In genomic region chr17:48723555-48724239, GRCh38 we compare ENCODE assay signal across 10 cellular contexts. TPM values are rescaled to one million over a fixed set of nuclear protein-coding genes. Genes with fewer than 3 reads are reported as not detected.
DNase-seq lines count a peak whose midpoint lies in the region; ATAC-seq, FAIRE-seq and TF ChIP-seq lines count a peak whose summit lies in the region.
"Had no signal": no experiment of that assay in that cellular context is flagged by ENCODE, and none has a peak within 500 bp of the region (broad histone marks: within the 10 kb centered on the region; RNA-seq: fewer than 3 reads in every experiment).

No MANE protein-coding gene starts in this region.

- intact Hi-C loops in left colon (cut with DNase I, micrococcal nuclease), result no loop called here

- DNase-seq in A549 (ENCODE audit: low read depth in 1 of 2, low spot score in 1 of 2) (no peak), GM03348 (ENCODE audit: low spot score) (peak; percentile 48), WTC11 (ENCODE audit: low spot score) (peak; percentile 76), left colon (peak; percentile 47 to 72), RCC 7860 (ENCODE audit: low spot score) (no peak), NCI-H1048 (lab: John Stamatoyannopoulos, UW) (no peak)
- no peak for DNase-seq in central memory CD4-positive, alpha-beta T cell
- DNase-seq: esophagus squamous epithelium had no signal

- no peaks in the 10 kb centered on the region for H3K36me3 Mint-ChIP-seq in WTC11

- POLR2A ChIA-PET in A549 (lab: Yijun Ruan, JAX) (interaction anchor here (0.6 to 1.8 kb wide), 3 partner anchors 67 to 312 kb away, joined by 4 to 7 read pairs (median 7); no protein-coding TSS in a partner anchor), WTC11 (lab: Charles Lee) (interaction anchor here (0.8 to 1.3 kb wide), 6 partner anchors 26 to 272 kb away, joined by 3 to 5 read pairs (median 4); no protein-coding TSS in a partner anchor)

- ATAC-seq in A549, result no peak
- 0 out of 2 replicates have a peak, but pooled peaks have one; percentile 2 for ATAC-seq in WTC11
- ATAC-seq in left colon, result peak; percentile 25
- no peak for ATAC-seq in GM19463 (IDR thresholded peaks at IDR 0.05; ENCODE audit: unreplicated experiment)

- peaks cover 8% of the 10 kb centered on the region; the same call in 2 of the 3 replicates for H3K4me1 ChIP-seq in A549

- WGBS in A549 (ENCODE audit: missing lambda C conversion rate), result 91% methylated on average over 40 of the region's 40 CpGs

- H3K4me3 Mint-ChIP-seq in WTC11, result peak overlapping the region; percentile 70

- H3K9me3 ChIP-seq in A549, result no peaks in the 10 kb centered on the region
- H3K9me3 ChIP-seq: esophagus squamous epithelium had no signal

- CTCF ChIA-PET in A549 (lab: Yijun Ruan, JAX) (interaction anchor here (0.6 to 33.0 kb wide), 53 partner anchors 7 to 534 kb away, joined by 3 to 852 read pairs (median 6); partner anchors contain the start of genes CALCOCO2 and TTLL6), WTC11 (lab: Charles Lee) (interaction anchor here (0.6 to 10.9 kb wide), 53 partner anchors 12 to 308 kb away, joined by 3 to 218 read pairs (median 6); partner anchors contain the start of genes ATP5MC1, HOXB5 and TTLL6)

- peaks cover 100% of the 10 kb centered on the region for H3K27me3 Mint-ChIP-seq in WTC11 (ENCODE audit: low read depth)

- no peaks in the 10 kb centered on the region for H3K9me3 Mint-ChIP-seq in WTC11

- FAIRE-seq in A549 (lab: Jason Lieb, UNC), result peak; percentile 18
- FAIRE-seq in RCC 7860 (lab: Jason Lieb, UNC), result no peak

- H3K4me1 Mint-ChIP-seq in WTC11, result peaks cover 47% of the 10 kb centered on the region

- no peak for TF ChIP-seq POLR2A in A549 (IDR thresholded peaks at IDR 0.05; ENCODE audit: low read length)

- H3K4me3 ChIP-seq in A549, result no peak overlapping the region

- H3K27ac ChIP-seq in A549, result no peak overlapping the region
- H3K27ac ChIP-seq: esophagus squamous epithelium had no signal

- TF ChIP-seq CTCF in A549 (IDR thresholded peaks at IDR 0.05), result no peak
- TF ChIP-seq CTCF in WTC11 (IDR thresholded peaks at IDR 0.05), result no peak

- no peak for TF ChIP-seq RAD21 in A549 (conservative IDR thresholded peaks at IDR 0.05 in 1 of 2, IDR thresholded peaks at IDR 0.05 in 1 of 2)

- H3K27ac Mint-ChIP-seq in WTC11, result peak overlapping the region; percentile 39

- no peak for TF ChIP-seq EP300 in A549 (IDR thresholded peaks at IDR 0.05)

- H3K4me2 ChIP-seq in A549, result no peak overlapping the region

TF ChIP-seq in A549, 52 proteins besides CTCF, POLR2A, EP300 and RAD21:
- TF ChIP-seq RNF2 (IDR thresholded peaks at IDR 0.05; ENCODE audit: borderline replicate concordance, low read depth) (no peak), CEBPB (IDR thresholded peaks at IDR 0.05) (no peak), RCOR1 (IDR thresholded peaks at IDR 0.05; ENCODE audit: low read depth, low read length) (no peak), BHLHE40 (IDR thresholded peaks at IDR 0.05; ENCODE audit: low read depth, low read length) (no peak), TP53 (CRISPR knock-in tag; IDR thresholded peaks at IDR 0.05) (no peak), NFE2L2 (conservative IDR thresholded peaks at IDR 0.05; ENCODE audit: low read length) (no peak), EHMT2 (IDR thresholded peaks at IDR 0.05; ENCODE audit: low read depth) (no peak), EHF (CRISPR knock-in tag; IDR thresholded peaks at IDR 0.05) (no peak), FOSB (CRISPR knock-in tag; IDR thresholded peaks at IDR 0.05) (no peak), PHF8 (IDR thresholded peaks at IDR 0.05; ENCODE audit: borderline replicate concordance, low read depth) (no peak), CBX8 (IDR thresholded peaks at IDR 0.05) (no peak)
- TF ChIP-seq, protein P1, sequence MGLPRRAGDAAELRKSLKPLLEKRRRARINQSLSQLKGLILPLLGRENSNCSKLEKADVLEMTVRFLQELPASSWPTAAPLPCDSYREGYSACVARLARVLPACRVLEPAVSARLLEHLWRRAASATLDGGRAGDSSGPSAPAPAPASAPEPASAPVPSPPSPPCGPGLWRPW (IDR thresholded peaks at IDR 0.05), result no peak
- TF ChIP-seq, protein P2, sequence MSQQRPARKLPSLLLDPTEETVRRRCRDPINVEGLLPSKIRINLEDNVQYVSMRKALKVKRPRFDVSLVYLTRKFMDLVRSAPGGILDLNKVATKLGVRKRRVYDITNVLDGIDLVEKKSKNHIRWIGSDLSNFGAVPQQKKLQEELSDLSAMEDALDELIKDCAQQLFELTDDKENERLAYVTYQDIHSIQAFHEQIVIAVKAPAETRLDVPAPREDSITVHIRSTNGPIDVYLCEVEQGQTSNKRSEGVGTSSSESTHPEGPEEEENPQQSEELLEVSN (IDR thresholded peaks at IDR 0.05; ENCODE audit: borderline replicate concordance, low read depth), result no peak
- TF ChIP-seq, protein P3, sequence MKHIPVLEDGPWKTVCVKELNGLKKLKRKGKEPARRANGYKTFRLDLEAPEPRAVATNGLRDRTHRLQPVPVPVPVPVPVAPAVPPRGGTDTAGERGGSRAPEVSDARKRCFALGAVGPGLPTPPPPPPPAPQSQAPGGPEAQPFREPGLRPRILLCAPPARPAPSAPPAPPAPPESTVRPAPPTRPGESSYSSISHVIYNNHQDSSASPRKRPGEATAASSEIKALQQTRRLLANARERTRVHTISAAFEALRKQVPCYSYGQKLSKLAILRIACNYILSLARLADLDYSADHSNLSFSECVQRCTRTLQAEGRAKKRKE (CRISPR knock-in tag; IDR thresholded peaks at IDR 0.05; ENCODE audit: low read depth), result no peak
TF ChIP-seq in A549: peak in this region for 0.

TF ChIP-seq in WTC11, 78 proteins besides CTCF, POLR2A, EP300 and RAD21 (continues in another document):
- TF ChIP-seq EMX1 (CRISPR knock-in tag; IDR thresholded peaks at IDR 0.05) (no peak), IRF2 (CRISPR knock-in tag; IDR thresholded peaks at IDR 0.05; ENCODE audit: borderline replicate concordance, low read depth) (no peak), ZNF425 (CRISPR knock-in tag; conservative IDR thresholded peaks at IDR 0.05) (no peak), CREB1 (CRISPR knock-in tag; IDR thresholded peaks at IDR 0.05) (no peak), TEAD1 (CRISPR knock-in tag; IDR thresholded peaks at IDR 0.05) (no peak)
- TF ChIP-seq, protein P4, sequence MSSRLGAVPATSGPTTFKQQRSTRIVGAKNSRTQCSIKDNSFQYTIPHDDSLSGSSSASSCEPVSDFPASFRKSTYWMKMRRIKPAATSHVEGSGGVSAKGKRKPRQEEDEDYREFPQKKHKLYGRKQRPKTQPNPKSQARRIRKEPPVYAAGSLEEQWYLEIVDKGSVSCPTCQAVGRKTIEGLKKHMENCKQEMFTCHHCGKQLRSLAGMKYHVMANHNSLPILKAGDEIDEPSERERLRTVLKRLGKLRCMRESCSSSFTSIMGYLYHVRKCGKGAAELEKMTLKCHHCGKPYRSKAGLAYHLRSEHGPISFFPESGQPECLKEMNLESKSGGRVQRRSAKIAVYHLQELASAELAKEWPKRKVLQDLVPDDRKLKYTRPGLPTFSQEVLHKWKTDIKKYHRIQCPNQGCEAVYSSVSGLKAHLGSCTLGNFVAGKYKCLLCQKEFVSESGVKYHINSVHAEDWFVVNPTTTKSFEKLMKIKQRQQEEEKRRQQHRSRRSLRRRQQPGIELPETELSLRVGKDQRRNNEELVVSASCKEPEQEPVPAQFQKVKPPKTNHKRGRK (CRISPR knock-in tag; IDR thresholded peaks at IDR 0.05; ENCODE audit: borderline replicate concordance), result no peak
- TF ChIP-seq, protein P5, sequence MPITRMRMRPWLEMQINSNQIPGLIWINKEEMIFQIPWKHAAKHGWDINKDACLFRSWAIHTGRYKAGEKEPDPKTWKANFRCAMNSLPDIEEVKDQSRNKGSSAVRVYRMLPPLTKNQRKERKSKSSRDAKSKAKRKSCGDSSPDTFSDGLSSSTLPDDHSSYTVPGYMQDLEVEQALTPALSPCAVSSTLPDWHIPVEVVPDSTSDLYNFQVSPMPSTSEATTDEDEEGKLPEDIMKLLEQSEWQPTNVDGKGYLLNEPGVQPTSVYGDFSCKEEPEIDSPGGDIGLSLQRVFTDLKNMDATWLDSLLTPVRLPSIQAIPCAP (CRISPR knock-in tag; IDR thresholded peaks at IDR 0.05), result no peak

RNA-seq across cellular contexts. Expression of gene PRAC2, which starts 0.7 kb away (rescaled TPM):
- polyA plus RNA-seq in A549 (2011; rRNA removed) (not detected in 2 replicates), A549 (2017; fragmentation: RNase III; extraction: RNeasy Plus Mini Kit Qiagen cat#74134 plus additional on column Dnase treatment) (not detected in 3 replicates)
- polyA plus RNA-seq in A549 (2012; cell fraction: cytosol; rRNA removed), result not detected in 2 replicates
- polyA plus RNA-seq in A549 (2012; cell fraction: nucleus; rRNA removed), result not detected in 2 replicates
- not detected in 2 replicates for polyA minus RNA-seq in A549 (2011; rRNA and poly(A)+ RNA removed)
- total RNA-seq in WTC11 (2021) (8.0 to 22.3 TPM (median 9.2 TPM) in 3 replicates), left colon (10 to 100 TPM; 10.1 to 11.7 TPM)
- total RNA-seq: esophagus squamous epithelium, HT1080 had no signal

RNA-seq across cellular contexts. Expression of gene PRAC1, which starts 1.4 kb away (rescaled TPM):
- polyA plus RNA-seq in A549 (2011; rRNA removed) (not detected in 2 replicates), A549 (2017; fragmentation: RNase III; extraction: RNeasy Plus Mini Kit Qiagen cat#74134 plus additional on column Dnase treatment) (not detected in 3 replicates)
- not detected in 2 replicates for polyA plus RNA-seq in A549 (2012; cell fraction: cytosol; rRNA removed)
- not detected in 2 replicates for polyA plus RNA-seq in A549 (2012; cell fraction: nucleus; rRNA removed)
- not detected in 2 replicates for polyA minus RNA-seq in A549 (2011; rRNA and poly(A)+ RNA removed)
- total RNA-seq in WTC11 (2021) (35.2 to 60.8 TPM (median 37.9 TPM) in 3 replicates), left colon (100 to 1,000 TPM; 200 to 261 TPM)
- total RNA-seq: esophagus squamous epithelium, HT1080 had no signal

RNA-seq across cellular contexts. Expression of gene HOXB13, which starts 4.9 kb away (rescaled TPM):
- polyA plus RNA-seq in A549 (2011; rRNA removed) (3.2 and 3.4 TPM in 2 replicates), A549 (2017; fragmentation: RNase III; extraction: RNeasy Plus Mini Kit Qiagen cat#74134 plus additional on column Dnase treatment) (3.0 to 3.5 TPM (median 3.2 TPM) in 3 replicates)
- 2.2 and 3.3 TPM in 2 replicates for polyA plus RNA-seq in A549 (2012; cell fraction: cytosol; rRNA removed)
- polyA plus RNA-seq in A549 (2012; cell fraction: nucleus; rRNA removed), result 1.9 and 2.1 TPM in 2 replicates
- polyA minus RNA-seq in A549 (2011; rRNA and poly(A)+ RNA removed), result 2.3 and 2.7 TPM in 2 replicates
- total RNA-seq in WTC11 (2021) (1.6 to 2.8 TPM (median 1.7 TPM) in 3 replicates), left colon (10 to 100 TPM; 39.4 to 88.0 TPM)
- total RNA-seq: esophagus squamous epithelium had no signal

Comparison
In these comparisons a context has a peak if more than half of its experiments do, and no peak if none do; other contexts are left out.
1. ATAC-seq: peak in WTC11 (single experiment) and left colon (single experiment); none in A549 (0 of 2) and GM19463 (single experiment).
2. DNase-seq: peak in GM03348 (single experiment), WTC11 (single experiment) and left colon (2 of 2); none in A549 (0 of 2), RCC 7860 (single experiment), NCI-H1048 (single experiment) and central memory CD4-positive, alpha-beta T cell (single experiment).
3. RNA of gene HOXB13, which starts 4.9 kb away (total RNA-seq): 39.4 to 88.0 TPM in left colon; 1.6 to 2.8 TPM in WTC11; every median in the first group is over 10 times any median in the second.